8 cellular contexts compared by ENCODE assay signal in the genomic region with DNA sequence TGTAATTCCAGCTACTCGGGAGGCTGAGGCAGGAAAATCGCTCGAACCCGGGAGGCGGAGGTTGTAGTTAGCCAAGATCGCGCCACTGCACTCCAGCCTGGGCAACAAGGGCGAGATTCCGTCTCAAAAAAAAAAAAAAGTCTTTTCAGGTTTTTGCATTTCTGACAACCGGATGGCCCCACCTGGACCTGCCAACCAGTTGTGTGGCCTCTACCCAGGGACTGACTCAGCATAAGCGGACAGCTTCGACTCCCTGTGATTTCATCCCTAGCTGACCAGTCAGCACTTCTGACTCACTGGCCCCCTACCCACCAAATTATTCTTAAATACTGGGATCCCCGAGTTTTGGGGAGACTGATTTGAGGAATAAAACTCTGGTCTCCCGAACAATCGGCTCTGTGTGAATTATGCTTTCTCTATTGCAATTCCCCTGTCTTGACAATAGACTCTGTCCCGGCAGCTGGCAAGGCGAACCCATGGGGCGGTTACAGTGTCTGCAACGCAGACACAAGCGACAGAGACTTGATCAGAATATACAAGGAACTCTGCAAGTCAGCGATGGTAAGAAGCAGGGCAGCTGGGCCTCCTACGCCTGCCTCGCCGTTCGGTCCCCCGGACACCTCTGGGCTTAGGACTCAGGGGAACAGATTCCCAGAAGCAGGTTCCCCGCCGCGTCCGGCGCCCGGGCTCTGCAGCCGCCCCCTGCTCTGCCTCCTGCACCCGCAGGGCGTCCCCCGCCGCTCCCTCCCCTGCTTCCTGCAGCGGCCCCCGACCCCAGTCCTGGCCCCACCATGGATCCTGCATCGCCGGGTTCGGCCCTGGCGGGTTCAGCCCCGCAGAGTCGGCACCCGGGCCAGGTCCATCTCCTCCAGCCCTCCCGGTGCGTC. TPM values are rescaled to one million over a fixed set of nuclear protein-coding genes. Genes with fewer than 3 reads are reported as not detected.
A peak's percentile ranks its signal among the peaks of the same experiment; 100 is the strongest.
DNase-seq lines count a peak whose midpoint lies in the region; ATAC-seq and TF ChIP-seq lines count a peak whose summit lies in the region.

No MANE protein-coding gene starts in this region.

- peak overlapping the region; percentile 81 for H3K4me3 Mint-ChIP-seq in activated T-cell treated with anti-CD3 and anti-CD28 coated beads, Interleukin-2, amount 50 U/mL, for 4 hours
- H3K4me3 Mint-ChIP-seq in dendritic cell treated with granulocyte-macrophage colony-stimulating factor and Interleukin-4, amounts not matched to agents 40 ng/mL and 50 ng/mL, for 4 days = peak overlapping the region; percentile 91
- peak overlapping the region; percentile 88 for H3K4me3 Mint-ChIP-seq in memory B cell

- no peak for TF ChIP-seq CTCF in RWPE2 (IDR thresholded peaks at IDR 0.05; ENCODE audit: poor library complexity, severe bottlenecking)
- TF ChIP-seq CTCF in testis (IDR thresholded peaks at IDR 0.05) = no peak

- peak overlapping the region; percentile 81 for H3K4me3 ChIP-seq in RWPE2 (ENCODE audit: severe bottlenecking)
- peak overlapping the region; percentile 93 to 100 for H3K4me3 ChIP-seq in testis

- peak overlapping the region; percentile 93 for H3K27ac Mint-ChIP-seq in dendritic cell treated with granulocyte-macrophage colony-stimulating factor and Interleukin-4, amounts not matched to agents 40 ng/mL and 50 ng/mL, for 4 days
- no peak overlapping the region for H3K27ac Mint-ChIP-seq in memory B cell

- H3K9me3 Mint-ChIP-seq in activated T-cell treated with anti-CD3 and anti-CD28 coated beads, Interleukin-2, amount 50 U/mL, for 4 hours = no peaks in the 10 kb centered on the region
- no peaks in the 10 kb centered on the region for H3K9me3 Mint-ChIP-seq in dendritic cell treated with granulocyte-macrophage colony-stimulating factor and Interleukin-4, amounts not matched to agents 40 ng/mL and 50 ng/mL, for 4 days
- no peaks in the 10 kb centered on the region for H3K9me3 Mint-ChIP-seq in memory B cell

- peaks cover 7% of the 10 kb centered on the region for H3K4me1 ChIP-seq in RWPE2 (ENCODE audit: insufficient read depth, poor library complexity, severe bottlenecking)
- H3K4me1 ChIP-seq in testis = peaks cover 14% of the 10 kb centered on the region

- no peaks in the 10 kb centered on the region for H3K36me3 Mint-ChIP-seq in activated T-cell treated with anti-CD3 and anti-CD28 coated beads, Interleukin-2, amount 50 U/mL, for 4 hours (ENCODE audit: insufficient read depth)
- peaks cover 38% of the 10 kb centered on the region for H3K36me3 Mint-ChIP-seq in dendritic cell treated with granulocyte-macrophage colony-stimulating factor and Interleukin-4, amounts not matched to agents 40 ng/mL and 50 ng/mL, for 4 days (ENCODE audit: low read depth)
- H3K36me3 Mint-ChIP-seq in memory B cell = no peaks in the 10 kb centered on the region

- TF ChIP-seq POLR2A in testis (IDR thresholded peaks at IDR 0.05) = no peak

- H3K36me3 ChIP-seq in RWPE2 (ENCODE audit: low read depth) = peaks cover 17% of the 10 kb centered on the region
- no peaks in the 10 kb centered on the region for H3K36me3 ChIP-seq in testis (ENCODE audit: low read depth, missing control alignments)

- H3K27ac ChIP-seq in RWPE2 (ENCODE audit: poor library complexity, severe bottlenecking) = peak overlapping the region; percentile 63
- peak overlapping the region in 1 of 2 donors; percentile 39 for H3K27ac ChIP-seq in testis

- no peaks in the 10 kb centered on the region for H3K27me3 Mint-ChIP-seq in activated T-cell treated with anti-CD3 and anti-CD28 coated beads, Interleukin-2, amount 50 U/mL, for 4 hours (ENCODE audit: low read depth)
- H3K27me3 Mint-ChIP-seq in dendritic cell treated with granulocyte-macrophage colony-stimulating factor and Interleukin-4, amounts not matched to agents 40 ng/mL and 50 ng/mL, for 4 days = peaks cover 2% of the 10 kb centered on the region
- no peaks in the 10 kb centered on the region for H3K27me3 Mint-ChIP-seq in memory B cell

- intact Hi-C loops in dendritic cell treated with granulocyte-macrophage colony-stimulating factor and Interleukin-4, amounts not matched to agents 40 ng/mL and 50 ng/mL, for 4 days (cut with micrococcal nuclease) = no loop called here
- intact Hi-C loops in testis (cut with DNase I; ENCODE audit: low total_unique reads) = no loop called here

- DNase-seq in activated T-cell treated with anti-CD3 and anti-CD28 coated beads, Interleukin-2, amount 50 U/mL, for 4 hours = no peak
- DNase-seq in activated T-cell treated with anti-CD3 and anti-CD28 coated beads for 4 hours (no peak), RWPE2 (ENCODE audit: low spot score) (no peak), memory B cell (ENCODE audit: low spot score in 2 of 2) (no peak), testis (no peak), NCI-H187 treated with DMSO at 0.1 percent for 48 hours (lab: John Stamatoyannopoulos, UW) (no peak)

- 29 to 34% methylated on average over 26 to 35 of the region's 48 CpGs for WGBS in testis, 2 donors

- no peaks in the 10 kb centered on the region for H3K27me3 ChIP-seq in RWPE2 (ENCODE audit: insufficient read depth, poor library complexity, severe bottlenecking)
- no peaks in the 10 kb centered on the region for H3K27me3 ChIP-seq in testis

- H3K9me3 ChIP-seq in RWPE2 (ENCODE audit: severe bottlenecking) (no peaks in the 10 kb centered on the region), testis (no peaks in the 10 kb centered on the region)

- peak; percentile 34 to 46 for ATAC-seq in activated T-cell treated with anti-CD3 and anti-CD28 coated beads, Interleukin-2, amount 50 U/mL, for 4 hours
- ATAC-seq in HG03066 (IDR thresholded peaks at IDR 0.05; ENCODE audit: low read depth, unreplicated experiment) (peak; percentile 11), RWPE2 (ENCODE audit: low read depth) (peak; percentile 33), memory B cell (ENCODE audit: low read depth) (peak; percentile 37)

- H3K4me1 Mint-ChIP-seq in activated T-cell treated with anti-CD3 and anti-CD28 coated beads, Interleukin-2, amount 50 U/mL, for 4 hours (ENCODE audit: low read depth) = peaks cover 14% of the 10 kb centered on the region
- H3K4me1 Mint-ChIP-seq in dendritic cell treated with granulocyte-macrophage colony-stimulating factor and Interleukin-4, amounts not matched to agents 40 ng/mL and 50 ng/mL, for 4 days (ENCODE audit: low read depth) = peaks cover 26% of the 10 kb centered on the region
- H3K4me1 Mint-ChIP-seq in memory B cell = peaks cover 10% of the 10 kb centered on the region

RNA-seq across cellular contexts. Expression of gene TALDO1, which starts 0.7 kb away (rescaled TPM):
- total RNA-seq in activated T-cell treated with anti-CD3 and anti-CD28 coated beads, Interleukin-2, amount 50 U/mL, for 4 hours = 100 to 1,000 TPM; 281 to 316 (median 313) TPM
- 10 to 100 TPM; 84.8 to 88.1 TPM for total RNA-seq in testis
- polyA plus RNA-seq in testis (ENCODE audit: insufficient read depth, low read depth, low replicate concordance) = 86.6 TPM

RNA-seq across cellular contexts. Expression of gene GATD1, which starts 30.8 kb away (rescaled TPM):
- 10 to 100 TPM; 48.3 to 49.8 (median 49.7) TPM for total RNA-seq in activated T-cell treated with anti-CD3 and anti-CD28 coated beads, Interleukin-2, amount 50 U/mL, for 4 hours
- 10 to 100 TPM; 80.9 to 84.2 TPM for total RNA-seq in testis
- 64.3 TPM for polyA plus RNA-seq in testis (ENCODE audit: insufficient read depth, low read depth, low replicate concordance)

RNA-seq across cellular contexts. Expression of gene EPS8L2, which starts 40.5 kb away (rescaled TPM):
- 10 to 100 TPM in 1 of 3 donors, 1 to 10 TPM in 2; 5.2 to 13.0 (median 7.0) TPM for total RNA-seq in activated T-cell treated with anti-CD3 and anti-CD28 coated beads, Interleukin-2, amount 50 U/mL, for 4 hours
- 10 to 100 TPM; 27.3 to 29.1 TPM for total RNA-seq in testis
- 14.3 TPM for polyA plus RNA-seq in testis (ENCODE audit: insufficient read depth, low read depth, low replicate concordance)

RNA-seq across cellular contexts. Expression of gene CEND1, which starts 43.4 kb away (rescaled TPM):
- 1 to 10 TPM; 1.6 to 1.8 (median 1.7) TPM for total RNA-seq in activated T-cell treated with anti-CD3 and anti-CD28 coated beads, Interleukin-2, amount 50 U/mL, for 4 hours
- 1 to 10 TPM; 1.0 to 2.1 TPM for total RNA-seq in testis
- 0.50 TPM for polyA plus RNA-seq in testis (ENCODE audit: insufficient read depth, low read depth, low replicate concordance)

RNA-seq across cellular contexts. Expression of gene TMEM80, which starts 50.9 kb away (rescaled TPM):
- total RNA-seq in activated T-cell treated with anti-CD3 and anti-CD28 coated beads, Interleukin-2, amount 50 U/mL, for 4 hours = 1 to 10 TPM; 6.8 to 7.5 (median 7.0) TPM
- total RNA-seq in testis = 10 to 100 TPM; 72.8 to 74.5 TPM
- polyA plus RNA-seq in testis (ENCODE audit: insufficient read depth, low read depth, low replicate concordance) = 38.9 TPM
